ENCODE assay signal across 16 cellular contexts in genomic region chr20:47686545-47686944, GRCh38.
DNase-seq lines count a peak whose midpoint lies in the region; ATAC-seq and TF ChIP-seq lines count a peak whose summit lies in the region.
"Had no signal": no experiment of that assay in that cellular context is flagged by ENCODE, and none has a peak within 500 bp of the region (broad histone marks: within the 10 kb centered on the region; RNA-seq: fewer than 3 reads in every experiment).

No MANE protein-coding gene starts in this region.

- peaks cover 0 to 30% (median 18%) of the 10 kb centered on the region in 3 donors for H3K4me1 ChIP-seq in gastroesophageal sphincter
- H3K4me1 ChIP-seq: prostate gland had no signal

- no peak for TF ChIP-seq POLR2A in gastroesophageal sphincter (IDR thresholded peaks at IDR 0.05)

- ATAC-seq in gastroesophageal sphincter (peak; percentile 61), HG02970 (IDR thresholded peaks at IDR 0.05; ENCODE audit: low FRiP score, unreplicated experiment) (no peak), GM21423 (IDR thresholded peaks at IDR 0.05; ENCODE audit: unreplicated experiment) (no peak)
- ATAC-seq: lower lobe of right lung had no signal

- no peaks in the 10 kb centered on the region for H3K27me3 ChIP-seq in gastroesophageal sphincter

- TF ChIP-seq EP300 in gastroesophageal sphincter (IDR thresholded peaks at IDR 0.05): no peak

- H3K36me3 ChIP-seq in gastroesophageal sphincter: peaks cover 0 to 48% of the 10 kb centered on the region in 2 donors
- H3K36me3 ChIP-seq: prostate gland had no signal

- peaks cover 0 to 8% (median 0%) of the 10 kb centered on the region in 3 donors for H3K9me3 ChIP-seq in gastroesophageal sphincter
- H3K9me3 ChIP-seq: prostate gland had no signal

- peak in 1 of 4 experiments; percentile 8 for TF ChIP-seq CTCF in gastroesophageal sphincter (IDR thresholded peaks at IDR 0.05)

- H3K27ac ChIP-seq in gastroesophageal sphincter: peak overlapping the region in 3 of 4 donors; percentile 58 to 69 (median 64)
- H3K27ac ChIP-seq: lower lobe of right lung, prostate gland had no signal

- H3K4me3 ChIP-seq in gastroesophageal sphincter: no peak overlapping the region
- no peak overlapping the region for H3K4me3 ChIP-seq in skeletal muscle cell (ENCODE audit: low read depth, low read length)
- H3K4me3 ChIP-seq: lower lobe of right lung, prostate gland had no signal

- DNase-seq in H4 (ENCODE audit: low spot score): peak; percentile 42
- DNase-seq in T1000 (lab: John Stamatoyannopoulos, UW): peak; percentile 92
- DNase-seq in skeletal muscle cell (ENCODE audit: low read depth): peak; percentile 73
- no peak for DNase-seq in activated CD4-positive, alpha-beta T cell treated with anti-CD3 and anti-CD28 coated beads for 1 hour
- DNase-seq in hepatic stellate cell (ENCODE audit: low spot score): no peak
- DNase-seq: activated CD4-positive, CD25-positive, alpha-beta regulatory T cell; amniotic stem cell; COR-L47; hippocampal formation; lower lobe of right lung; NCI-H1105; NCI-H748 treated with DMSO at 0.1 percent for 48 hours had no signal

- WGBS in gastroesophageal sphincter (ENCODE audit: low coverage in 1 of 2), 2 donors: no CpG with 5 or more reads among the region's 14 CpGs

Comparison
In these comparisons a context has a peak if more than half of its experiments do, and no peak if none do; other contexts are left out.
1. DNase-seq: peak in H4 (single experiment), T1000 (single experiment) and skeletal muscle cell (single experiment); none in activated CD4-positive, alpha-beta T cell treated with anti-CD3 and anti-CD28 coated beads for 1 hour (single experiment) and hepatic stellate cell (single experiment).